In genomic region chr15:52280326-52281084, GRCh38 we compare ENCODE assay signal across 21 cellular contexts. TPM values are rescaled to one million over a fixed set of nuclear protein-coding genes. Genes with fewer than 3 reads are reported as not detected.
"Had no signal": no experiment of that assay in that cellular context is flagged by ENCODE, and none has a peak within 500 bp of the region (broad histone marks: within the 10 kb centered on the region; RNA-seq: fewer than 3 reads in every experiment).

No MANE protein-coding gene starts in this region.

- ATAC-seq: activated naive CD8-positive, alpha-beta T cell treated with anti-CD3 and anti-CD28 coated beads, Interleukin-2, amount 50 U/mL, for 24 hours; effector memory CD8-positive, alpha-beta T cell; SK-N-SH treated with all-trans-retinoic acid at 6 μM for 48 hours had no signal

- DNase-seq: activated CD4-positive, alpha-beta memory T cell treated with anti-CD3 and anti-CD28 coated beads, Interleukin-2, amount 10 ng/mL, durations not matched to agents 7 days and 5 days; activated CD4-positive, alpha-beta T cell treated with anti-CD3 and anti-CD28 coated beads for 48 hours; activated CD4-positive, CD25-positive, alpha-beta regulatory T cell; activated effector memory CD4-positive, alpha-beta T cell treated with Interleukin-2 at 50 U/mL for 16 hours; activated naive CD4-positive, alpha-beta T cell treated with anti-CD3 and anti-CD28 coated beads, Interleukin-2, amount 10 ng/mL, durations not matched to agents 7 days and 5 days; activated naive CD8-positive, alpha-beta T cell treated with anti-CD3 and anti-CD28 coated beads, Interleukin-2, amount 50 U/mL, for 24 hours; activated T-cell treated with anti-CD3 and anti-CD28 coated beads, Interleukin-2, amount 50 U/mL, for 48 hours; anterior cingulate cortex; dermis blood vessel endothelial cell; effector memory CD8-positive, alpha-beta T cell; midbrain; nephron progenitor cell; stimulated activated CD4-positive, alpha-beta T cell treated with anti-CD3 and anti-CD28 coated beads, Interleukin-12 subunit alpha, Interleukin-12 subunit beta, amount 100 ng/mL, for 4 hours; stimulated activated CD4-positive, alpha-beta T cell treated with anti-CD3 and anti-CD28 coated beads, Interleukin-1b, Interleukin-23, amount 100 ng/mL, for 48 hours; T-helper 1 cell; T-helper 9 cell; trophoblast cell had no signal

- H3K9ac ChIP-seq: parathyroid adenoma had no signal

- H3K4me3 Mint-ChIP-seq: activated CD4-positive, alpha-beta memory T cell treated with anti-CD3 and anti-CD28 coated beads, Interleukin-2, amount 10 ng/mL, durations not matched to agents 7 days and 5 days; activated naive CD4-positive, alpha-beta T cell treated with anti-CD3 and anti-CD28 coated beads, Interleukin-2, amount 10 ng/mL, durations not matched to agents 7 days and 5 days; activated naive CD8-positive, alpha-beta T cell treated with anti-CD3 and anti-CD28 coated beads, Interleukin-2, amount 50 U/mL, for 24 hours; effector memory CD8-positive, alpha-beta T cell; nephron progenitor cell; stimulated activated naive CD8-positive, alpha-beta T cell treated with anti-CD3 and anti-CD28 coated beads, Interleukin-15, Interleukin-2, amounts not matched to agents 100 ng/mL and 50 ng/mL, for 24 hours had no signal

- H3K9me3 Mint-ChIP-seq: activated CD4-positive, alpha-beta memory T cell treated with anti-CD3 and anti-CD28 coated beads, Interleukin-2, amount 10 ng/mL, durations not matched to agents 7 days and 5 days; activated naive CD4-positive, alpha-beta T cell treated with anti-CD3 and anti-CD28 coated beads, Interleukin-2, amount 10 ng/mL, durations not matched to agents 7 days and 5 days; activated naive CD8-positive, alpha-beta T cell treated with anti-CD3 and anti-CD28 coated beads, Interleukin-2, amount 50 U/mL, for 24 hours; effector memory CD8-positive, alpha-beta T cell; stimulated activated naive CD8-positive, alpha-beta T cell treated with anti-CD3 and anti-CD28 coated beads, Interleukin-15, Interleukin-2, amounts not matched to agents 100 ng/mL and 50 ng/mL, for 24 hours had no signal

- H2AFZ ChIP-seq: parathyroid adenoma had no signal

- H3K4me1 Mint-ChIP-seq: activated naive CD4-positive, alpha-beta T cell treated with anti-CD3 and anti-CD28 coated beads, Interleukin-2, amount 10 ng/mL, durations not matched to agents 7 days and 5 days; activated naive CD8-positive, alpha-beta T cell treated with anti-CD3 and anti-CD28 coated beads, Interleukin-2, amount 50 U/mL, for 24 hours had no signal

- H3K27ac ChIP-seq: parathyroid adenoma had no signal

- H3K27ac Mint-ChIP-seq: activated CD4-positive, alpha-beta memory T cell treated with anti-CD3 and anti-CD28 coated beads, Interleukin-2, amount 10 ng/mL, durations not matched to agents 7 days and 5 days; activated naive CD4-positive, alpha-beta T cell treated with anti-CD3 and anti-CD28 coated beads, Interleukin-2, amount 10 ng/mL, durations not matched to agents 7 days and 5 days; activated naive CD8-positive, alpha-beta T cell treated with anti-CD3 and anti-CD28 coated beads, Interleukin-2, amount 50 U/mL, for 24 hours; effector memory CD8-positive, alpha-beta T cell; nephron progenitor cell; stimulated activated naive CD8-positive, alpha-beta T cell treated with anti-CD3 and anti-CD28 coated beads, Interleukin-15, Interleukin-2, amounts not matched to agents 100 ng/mL and 50 ng/mL, for 24 hours had no signal

- H3K36me3 Mint-ChIP-seq: activated naive CD4-positive, alpha-beta T cell treated with anti-CD3 and anti-CD28 coated beads, Interleukin-2, amount 10 ng/mL, durations not matched to agents 7 days and 5 days had no signal

RNA-seq across cellular contexts. Expression of gene MYO5C, which starts 15.1 kb away (rescaled TPM):
- total RNA-seq: fibroblast of villous mesenchyme had no signal
